In genomic region chr6:82084324-82084920, GRCh38 we compare ENCODE assay signal across 1 cellular context.
A peak's percentile ranks its signal among the peaks of the same experiment; 100 is the strongest.
TF ChIP-seq lines count a peak whose summit lies in the region.

No MANE protein-coding gene starts in this region.

TF ChIP-seq in HepG2, 621 proteins besides CTCF, POLR2A, EP300 and RAD21 (continued from another document and continues in another):
- TF ChIP-seq HOMEZ (CRISPR knock-in tag; IDR thresholded peaks at IDR 0.05; ENCODE audit: low read depth) (peak; percentile 35; the same call in 1 of the 2 replicates), HOXA7 (CRISPR knock-in tag; IDR thresholded peaks at IDR 0.05) (no peak), NR2C2 (CRISPR knock-in tag; IDR thresholded peaks at IDR 0.05; ENCODE audit: borderline replicate concordance) (no peak), ZBTB33 (CRISPR knock-in tag; IDR thresholded peaks at IDR 0.05) (no peak), EHMT2 (IDR thresholded peaks at IDR 0.05; ENCODE audit: borderline replicate concordance, low read depth, low read length) (peak; percentile 84; the same call in 1 of the 2 replicates), HIC2 (CRISPR knock-in tag; IDR thresholded peaks at IDR 0.05; ENCODE audit: low read depth) (no peak), ZNF230 (CRISPR knock-in tag; IDR thresholded peaks at IDR 0.05) (no peak), ZNF576 (CRISPR knock-in tag; IDR thresholded peaks at IDR 0.05) (no peak), AFF4 (CRISPR knock-in tag; IDR thresholded peaks at IDR 0.05) (no peak), ZNF891 (CRISPR knock-in tag; IDR thresholded peaks at IDR 0.05) (no peak), SMYD3 (CRISPR knock-in tag; IDR thresholded peaks at IDR 0.05) (no peak), HDAC1 (CRISPR knock-in tag; IDR thresholded peaks at IDR 0.05) (0 out of 2 replicates have a peak, but pooled peaks have one; percentile 19), YEATS2 (CRISPR knock-in tag; IDR thresholded peaks at IDR 0.05; ENCODE audit: borderline replicate concordance) (no peak), ZNF776 (CRISPR knock-in tag; IDR thresholded peaks at IDR 0.05) (no peak), ZNF10 (CRISPR knock-in tag; IDR thresholded peaks at IDR 0.05; ENCODE audit: borderline replicate concordance, low read depth) (no peak), MYPOP (CRISPR knock-in tag; IDR thresholded peaks at IDR 0.05) (no peak; the same call in 1 of the 2 replicates), ESRRA (CRISPR knock-in tag; IDR thresholded peaks at IDR 0.05; ENCODE audit: low read depth) (no peak), SOX13 (IDR thresholded peaks at IDR 0.05) (peak; percentile 78), SOX13 (CRISPR knock-in tag; conservative IDR thresholded peaks at IDR 0.05 in 1 of 2, IDR thresholded peaks at IDR 0.05 in 1 of 2) (peak in 1 of 2 experiments; percentile 96; a peak in 2 of 4 replicates), SYNCRIP (IDR thresholded peaks at IDR 0.05; ENCODE audit: insufficient read depth, low read depth, low read length) (no peak), ZNF546 (CRISPR knock-in tag; conservative IDR thresholded peaks at IDR 0.05) (no peak), ATF7 (IDR thresholded peaks at IDR 0.05) (no peak), ATF7 (CRISPR knock-in tag; IDR thresholded peaks at IDR 0.05) (no peak), RAD51 (IDR thresholded peaks at IDR 0.05; ENCODE audit: borderline replicate concordance) (no peak), ZNF563 (CRISPR knock-in tag; IDR thresholded peaks at IDR 0.05) (no peak), MIER3 (CRISPR knock-in tag; IDR thresholded peaks at IDR 0.05; ENCODE audit: borderline replicate concordance) (no peak; the same call in 1 of the 2 replicates), ZNF333 (CRISPR knock-in tag; IDR thresholded peaks at IDR 0.05; ENCODE audit: borderline replicate concordance) (no peak), ZNF362 (CRISPR knock-in tag; IDR thresholded peaks at IDR 0.05; ENCODE audit: borderline replicate concordance) (no peak), CEBPG (CRISPR knock-in tag; IDR thresholded peaks at IDR 0.05) (peak; percentile 34; the same call in 1 of the 2 replicates), ZNF570 (CRISPR knock-in tag; IDR thresholded peaks at IDR 0.05; ENCODE audit: borderline replicate concordance) (no peak), RFXANK (CRISPR knock-in tag; IDR thresholded peaks at IDR 0.05) (no peak), ZFAT (CRISPR knock-in tag; conservative IDR thresholded peaks at IDR 0.05) (no peak), MZF1 (CRISPR knock-in tag; IDR thresholded peaks at IDR 0.05; ENCODE audit: borderline replicate concordance) (no peak), STAT6 (CRISPR knock-in tag; IDR thresholded peaks at IDR 0.05; ENCODE audit: borderline replicate concordance) (no peak), ATF3 (CRISPR knock-in tag; IDR thresholded peaks at IDR 0.05) (no peak; the same call in 1 of the 2 replicates), PHF5A (CRISPR knock-in tag; IDR thresholded peaks at IDR 0.05; ENCODE audit: low read depth, unreplicated experiment) (no peak), ZNF432 (CRISPR knock-in tag; IDR thresholded peaks at IDR 0.05; ENCODE audit: borderline replicate concordance) (no peak), ZNF143 (CRISPR knock-in tag; IDR thresholded peaks at IDR 0.05) (no peak), CBX2 (IDR thresholded peaks at IDR 0.05; ENCODE audit: low read depth, low read length) (no peak), CBX2 (CRISPR knock-in tag; IDR thresholded peaks at IDR 0.05; ENCODE audit: low read depth) (no peak), ZNF83 (CRISPR knock-in tag; IDR thresholded peaks at IDR 0.05; ENCODE audit: borderline replicate concordance) (no peak), ZNF773 (CRISPR knock-in tag; IDR thresholded peaks at IDR 0.05; ENCODE audit: borderline replicate concordance) (no peak), ZBTB34 (CRISPR knock-in tag; IDR thresholded peaks at IDR 0.05) (0 out of 2 replicates have a peak, but pooled peaks have one; percentile 21), ZNF747 (CRISPR knock-in tag; IDR thresholded peaks at IDR 0.05; ENCODE audit: borderline replicate concordance) (no peak), ZBTB20 (CRISPR knock-in tag; IDR thresholded peaks at IDR 0.05; ENCODE audit: borderline replicate concordance, low read depth) (no peak), ZNF629 (CRISPR knock-in tag; conservative IDR thresholded peaks at IDR 0.05) (no peak), ZNF770 (CRISPR knock-in tag; IDR thresholded peaks at IDR 0.05) (no peak), NFKBIZ (CRISPR knock-in tag; IDR thresholded peaks at IDR 0.05) (no peak)
